In the genomic region with DNA sequence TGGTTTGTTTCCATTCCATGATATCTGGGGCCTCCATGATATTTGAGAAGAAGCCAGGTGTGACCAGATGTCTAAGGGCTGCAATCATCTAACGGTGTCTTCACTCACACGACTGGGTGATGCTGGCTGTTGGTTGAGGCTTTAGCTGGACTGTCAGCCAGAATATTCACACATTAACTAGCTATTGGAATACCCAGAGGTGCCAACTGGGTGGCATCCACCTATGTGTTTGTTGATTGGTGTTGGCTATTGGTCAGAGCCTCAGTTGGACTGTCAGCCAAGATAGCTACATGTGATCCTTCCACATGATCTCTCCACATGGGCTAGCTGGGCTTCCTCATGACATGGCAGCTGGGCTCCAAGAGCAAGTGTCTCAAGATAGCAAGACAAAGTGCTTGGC, we compare ENCODE assay signal across 16 cellular contexts.
DNase-seq lines count a peak whose midpoint lies in the region; ATAC-seq and TF ChIP-seq lines count a peak whose summit lies in the region.
"Had no signal": no experiment of that assay in that cellular context is flagged by ENCODE, and none has a peak within 500 bp of the region (broad histone marks: within the 10 kb centered on the region; RNA-seq: fewer than 3 reads in every experiment).

No MANE protein-coding gene starts in this region.

- H3K9me3 ChIP-seq in DOHH2 (ENCODE audit: control insufficient read depth, insufficient read depth, low read length) = no peaks in the 10 kb centered on the region
- no peaks in the 10 kb centered on the region for H3K9me3 ChIP-seq in Loucy (ENCODE audit: insufficient read depth, low read depth, low read length)
- no peaks in the 10 kb centered on the region for H3K9me3 ChIP-seq in neural progenitor cell (ENCODE audit: low read depth)
- H3K9me3 ChIP-seq: BE2C had no signal

- DNase-seq in brain microvascular endothelial cell = no peak
- no peak for DNase-seq in neural progenitor cell (ENCODE audit: low spot score)
- no peak for DNase-seq in NCI-H2227 treated with DMSO at 0.1 percent for 48 hours (lab: John Stamatoyannopoulos, UW)
- DNase-seq in H4 (ENCODE audit: low spot score) = no peak
- DNase-seq: BE2C; CD4-positive, alpha-beta memory T cell; DMS153; GOT3; HFFc6 had no signal

- H3K36me3 Mint-ChIP-seq in neural progenitor cell = no peaks in the 10 kb centered on the region
- H3K36me3 Mint-ChIP-seq: CD4-positive, alpha-beta memory T cell had no signal

- H3K4me3 ChIP-seq in DOHH2 (ENCODE audit: low read length) (no peak overlapping the region), Loucy (ENCODE audit: low read length, poor library complexity, severe bottlenecking) (no peak overlapping the region), brain microvascular endothelial cell (ENCODE audit: low read depth, low read length) (no peak overlapping the region), neural progenitor cell (no peak overlapping the region)
- H3K4me3 ChIP-seq: HAP-1 had no signal

- H2AFZ ChIP-seq in Loucy (ENCODE audit: low read length) (no peak overlapping the region), neural progenitor cell (replicated peaks) (no peak overlapping the region)

- H3K9ac ChIP-seq in Loucy (ENCODE audit: low read depth, low read length, poor library complexity, severe bottlenecking) (no peak overlapping the region), neural progenitor cell (no peak overlapping the region)
- H3K9ac ChIP-seq: KMS-11 had no signal

- H3K79me2 ChIP-seq in DOHH2 (ENCODE audit: control insufficient read depth, low read length) = no peaks in the 10 kb centered on the region
- no peaks in the 10 kb centered on the region for H3K79me2 ChIP-seq in Loucy (ENCODE audit: insufficient read depth, low read length)
- no peaks in the 10 kb centered on the region for H3K79me2 ChIP-seq in neural progenitor cell (ENCODE audit: low read depth)

- H3K4me2 ChIP-seq in DOHH2 (ENCODE audit: low read length) = no peak overlapping the region
- no peak overlapping the region for H3K4me2 ChIP-seq in Loucy (ENCODE audit: low read depth, low read length, poor library complexity, severe bottlenecking)
- H3K4me2 ChIP-seq in neural progenitor cell = no peak overlapping the region
- H3K4me2 ChIP-seq: KMS-11 had no signal

- H3K4me1 ChIP-seq in DOHH2 (ENCODE audit: control insufficient read depth, low read length) = no peaks in the 10 kb centered on the region
- H3K4me1 ChIP-seq in Loucy (ENCODE audit: insufficient read depth, low read length, poor library complexity, severe bottlenecking) = no peaks in the 10 kb centered on the region
- H3K4me1 ChIP-seq in neural progenitor cell = no peaks in the 10 kb centered on the region
- H3K4me1 ChIP-seq: BE2C had no signal

- H3F3A ChIP-seq in DOHH2 (ENCODE audit: control insufficient read depth, insufficient read depth) = no peaks in the 10 kb centered on the region
- H3F3A ChIP-seq in Loucy (ENCODE audit: low read depth) = no peaks in the 10 kb centered on the region
- no peaks in the 10 kb centered on the region for H3F3A ChIP-seq in neural progenitor cell (ENCODE audit: low read depth)

- peak overlapping the region; percentile 17 for H3K27ac Mint-ChIP-seq in neural progenitor cell
- H3K27ac Mint-ChIP-seq: CD4-positive, alpha-beta memory T cell; HFFc6 had no signal

- TF ChIP-seq CTCF in DOHH2 (IDR thresholded peaks at IDR 0.05; ENCODE audit: low read depth, low read length, poor library complexity, severe bottlenecking) (peak; percentile 14), Loucy (conservative IDR thresholded peaks at IDR 0.05; ENCODE audit: low read length) (0 out of 2 replicates have a peak, but pooled peaks have one; percentile 29), brain microvascular endothelial cell (IDR thresholded peaks at IDR 0.05; ENCODE audit: low read depth, low read length, missing control alignments) (peak; percentile 3), neural progenitor cell (IDR thresholded peaks at IDR 0.05) (no peak)

- H4K20me1 ChIP-seq in DOHH2 (ENCODE audit: control insufficient read depth, insufficient read depth, low read depth, low read length) (no peaks in the 10 kb centered on the region), Loucy (ENCODE audit: insufficient read depth, low read length, poor library complexity, severe bottlenecking) (no peaks in the 10 kb centered on the region), neural progenitor cell (ENCODE audit: low read depth) (no peaks in the 10 kb centered on the region)

- no peak overlapping the region for H3K4me3 Mint-ChIP-seq in neural progenitor cell
- H3K4me3 Mint-ChIP-seq: CD4-positive, alpha-beta memory T cell; HFFc6 had no signal

- H3K27ac ChIP-seq in DOHH2 (ENCODE audit: low read depth, low read length) (no peak overlapping the region), brain microvascular endothelial cell (no peak overlapping the region), neural progenitor cell (no peak overlapping the region)
- H3K27ac ChIP-seq: C4-2B, KMS-11 had no signal

- peaks cover 9% of the 10 kb centered on the region for H3K27me3 ChIP-seq in DOHH2 (ENCODE audit: control insufficient read depth, low read length)
- no peaks in the 10 kb centered on the region for H3K27me3 ChIP-seq in Loucy (ENCODE audit: insufficient read depth, low read length, poor library complexity, severe bottlenecking)
- H3K27me3 ChIP-seq in brain microvascular endothelial cell (replicated peaks) = no peaks in the 10 kb centered on the region
- H3K27me3 ChIP-seq in neural progenitor cell = no peaks in the 10 kb centered on the region
- H3K27me3 ChIP-seq: BE2C had no signal

- in situ Hi-C loops in brain microvascular endothelial cell (cut with HindIII; ENCODE audit: low pct_ligation_motif_present, low sequenced_read_pairs) = no loop called here

- H3K4me1 Mint-ChIP-seq in neural progenitor cell = peaks cover 2% of the 10 kb centered on the region
- H3K4me1 Mint-ChIP-seq: CD4-positive, alpha-beta memory T cell had no signal

- no peak for ATAC-seq in GM18909 (IDR thresholded peaks at IDR 0.05; ENCODE audit: poor library complexity, unreplicated experiment)
- ATAC-seq: HepG2 had no signal

- peaks cover 7% of the 10 kb centered on the region for H3K9me3 Mint-ChIP-seq in neural progenitor cell
- H3K9me3 Mint-ChIP-seq: HFFc6 had no signal

- H3K9me2 ChIP-seq in DOHH2 (replicated peaks; ENCODE audit: control insufficient read depth, low read length) = no peaks in the 10 kb centered on the region
- H3K9me2 ChIP-seq in Loucy (replicated peaks; ENCODE audit: low read depth, low read length) = no peaks in the 10 kb centered on the region

- H3K27me3 Mint-ChIP-seq in neural progenitor cell (ENCODE audit: insufficient read depth, low read depth) = peaks cover 5% of the 10 kb centered on the region

- H3K36me3 ChIP-seq in DOHH2 (ENCODE audit: control insufficient read depth, low read length) (no peaks in the 10 kb centered on the region), Loucy (ENCODE audit: insufficient read depth, low read length) (no peaks in the 10 kb centered on the region), brain microvascular endothelial cell (replicated peaks) (no peaks in the 10 kb centered on the region), neural progenitor cell (no peaks in the 10 kb centered on the region)
- H3K36me3 ChIP-seq: BE2C, HAP-1 had no signal
